ENCODE assay signal across 30 cellular contexts in the genomic region with DNA sequence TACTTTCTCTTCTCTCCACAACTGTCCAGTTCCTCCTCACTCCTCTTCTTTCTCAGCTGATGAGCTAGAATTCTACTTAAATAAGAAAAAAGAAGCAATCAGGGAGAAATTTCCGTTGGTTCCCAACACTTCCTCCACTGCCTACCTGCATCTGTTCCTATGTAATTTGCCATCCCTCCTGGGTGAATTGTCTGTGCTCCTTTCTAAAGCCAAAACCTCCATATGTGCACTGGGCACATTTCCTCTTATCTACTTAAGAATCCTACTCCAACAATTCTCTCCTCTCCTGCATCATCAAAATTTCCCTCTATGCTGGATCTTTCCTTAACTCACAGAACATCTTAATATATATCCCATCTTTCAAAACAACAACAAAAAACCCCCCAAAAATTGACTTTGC. TPM values are rescaled to one million over a fixed set of nuclear protein-coding genes. Genes with fewer than 3 reads are reported as not detected.
"Had no signal": no experiment of that assay in that cellular context is flagged by ENCODE, and none has a peak within 500 bp of the region (broad histone marks: within the 10 kb centered on the region; RNA-seq: fewer than 3 reads in every experiment).

No MANE protein-coding gene starts in this region.

- H3K9me3 ChIP-seq: adrenal gland, body of pancreas, esophagus squamous epithelium, gastroesophageal sphincter had no signal

- FAIRE-seq: colon, endometrium, endothelial cell of umbilical vein had no signal

- H3K36me3 ChIP-seq: adrenal gland, esophagus squamous epithelium, gastroesophageal sphincter, WERI-Rb-1 had no signal

- ATAC-seq: activated CD4-positive, CD25-positive, alpha-beta regulatory T cell treated with anti-CD3 and anti-CD28 coated beads, Interleukin-2, amount 50 U/mL, for 24 hours; activated CD8-positive, alpha-beta memory T cell treated with anti-CD3 and anti-CD28 coated beads, Interleukin-2, amount 10 ng/mL, durations not matched to agents 7 days and 5 days; activated CD8-positive, alpha-beta T cell treated with anti-CD3 and anti-CD28 coated beads, Interleukin-2, amount 10 ng/mL, durations not matched to agents 7 days and 5 days; activated naive CD8-positive, alpha-beta T cell treated with anti-CD3 and anti-CD28 coated beads, Interleukin-2, amount 50 U/mL, for 24 hours; body of pancreas; gastroesophageal sphincter had no signal

- DNase-seq: activated B cell treated with CpG ODN at 0.5 μM for 24 hours; activated CD4-positive, alpha-beta memory T cell treated with anti-CD3 and anti-CD28 coated beads for 36 hours; activated CD4-positive, alpha-beta T cell treated with anti-CD3 and anti-CD28 coated beads, Interleukin-2, amount 10 ng/mL, durations not matched to agents 24 days and 14 days; activated CD8-positive, alpha-beta memory T cell treated with anti-CD3 and anti-CD28 coated beads, Interleukin-2, amount 10 ng/mL, durations not matched to agents 7 days and 5 days; activated CD8-positive, alpha-beta memory T cell treated with anti-CD3 and anti-CD28 coated beads, Interleukin-2, amount 50 U/mL, for 4 hours; activated CD8-positive, alpha-beta T cell treated with anti-CD3 and anti-CD28 coated beads, Interleukin-2, amount 10 ng/mL, durations not matched to agents 7 days and 5 days; activated effector memory CD4-positive, alpha-beta T cell treated with anti-CD3 and anti-CD28 coated beads, Interleukin-2, amount 50 U/mL, for 16 hours; activated naive CD4-positive, alpha-beta T cell treated with anti-CD3 and anti-CD28 coated beads for 36 hours; activated naive CD8-positive, alpha-beta T cell treated with anti-CD3 and anti-CD28 coated beads for 36 hours; activated naive CD8-positive, alpha-beta T cell treated with anti-CD3 and anti-CD28 coated beads, Interleukin-2, amount 50 U/mL, for 24 hours; activated T-cell treated with anti-CD3 and anti-CD28 coated beads, Interleukin-2, amount 50 U/mL, for 1 hour; activated T-cell treated with anti-CD3 and anti-CD28 coated beads, Interleukin-2, amount 50 U/mL, for 48 hours; adrenal gland; amygdala; aorta; body of pancreas; cortex of kidney; dermis blood vessel endothelial cell; effector CD4-positive, alpha-beta T cell; esophagus squamous epithelium; foreskin melanocyte; WERI-Rb-1 had no signal

- H3K27ac ChIP-seq: adrenal gland, body of pancreas, epithelial cell of prostate, esophagus squamous epithelium, gastroesophageal sphincter, WERI-Rb-1 had no signal

- H3K27me3 ChIP-seq: adrenal gland, body of pancreas had no signal

- H3K4me1 ChIP-seq: adrenal gland, esophagus squamous epithelium, gastroesophageal sphincter had no signal

- H3K4me3 ChIP-seq: adrenal gland, body of pancreas, esophagus squamous epithelium, gastroesophageal sphincter had no signal

RNA-seq across cellular contexts. Expression of a gene that starts 35.2 kb away (rescaled TPM):
- total RNA-seq: chondrocyte, dermis blood vessel endothelial cell, glomerular endothelial cell had no signal
